Comparison of ENCODE assay signal across 18 cellular contexts in genomic region chr6:152195896-152196295, GRCh38.
DNase-seq lines count a peak whose midpoint lies in the region; ATAC-seq and TF ChIP-seq lines count a peak whose summit lies in the region.
"Had no signal": no experiment of that assay in that cellular context is flagged by ENCODE, and none has a peak within 500 bp of the region (broad histone marks: within the 10 kb centered on the region; RNA-seq: fewer than 3 reads in every experiment).

No MANE protein-coding gene starts in this region.

- no peak overlapping the region for H2AK5ac ChIP-seq in H9 (ENCODE audit: insufficient read length, low read length)

- H3K4me1 Mint-ChIP-seq in CD8-positive, alpha-beta memory T cell, result peaks cover 24 to 43% (median 33%) of the 10 kb centered on the region in 3 donors
- peaks cover 0 to 2% of the 10 kb centered on the region in 2 experiments; a peak in 2 of 4 replicates for H3K4me1 Mint-ChIP-seq in H9

- no peak overlapping the region for H2AFZ ChIP-seq in H9 (ENCODE audit: low read length)

- intact Hi-C loops in left lung (cut with DNase I), result no loop called here

- CTCF ChIA-PET in CD8-positive, alpha-beta memory T cell (lab: Charles Lee), result interaction anchor here (0.5 to 1.4 kb wide), 3 partner anchors 11 to 15 kb away, joined by 3 to 4 read pairs (median 3); no protein-coding TSS in a partner anchor

- H2BK12ac ChIP-seq in H9 (ENCODE audit: insufficient read length, low read depth, low read length), result no peak overlapping the region

- no peak overlapping the region for H4K91ac ChIP-seq in H9 (ENCODE audit: insufficient read length, low read depth, low read length)

- no peak overlapping the region for H3K27ac ChIP-seq in CD8-positive, alpha-beta memory T cell (ENCODE audit: low read depth, low read length)
- no peak overlapping the region for H3K27ac ChIP-seq in left lung
- H3K27ac ChIP-seq in H9 (ENCODE audit: insufficient read length, low read depth, low read length), result no peak overlapping the region
- H3K27ac ChIP-seq: 22Rv1, A549, C4-2B had no signal

- no peak overlapping the region for H2BK5ac ChIP-seq in H9 (ENCODE audit: insufficient read length, low read length)

- H3K9ac ChIP-seq in H9 (ENCODE audit: extremely low read depth, insufficient read length, low read length), result no peak overlapping the region

- no peak overlapping the region for H3K4ac ChIP-seq in H9 (ENCODE audit: low read depth, low read length)

- no peak overlapping the region for H3K4me3 Mint-ChIP-seq in CD8-positive, alpha-beta memory T cell
- no peak overlapping the region for H3K4me3 Mint-ChIP-seq in H9
- H3K4me3 Mint-ChIP-seq: CD4-positive, alpha-beta T cell had no signal

- peaks cover 8% of the 10 kb centered on the region for H3K4me1 ChIP-seq in CD8-positive, alpha-beta memory T cell (ENCODE audit: insufficient read depth, low read length)
- H3K4me1 ChIP-seq in left lung (no peaks in the 10 kb centered on the region), H9 (ENCODE audit: insufficient read depth, low read length) (no peaks in the 10 kb centered on the region)
- H3K4me1 ChIP-seq: A549 had no signal

- no peak overlapping the region for H3K18ac ChIP-seq in H9 (ENCODE audit: insufficient read length, low read depth, low read length)

- no peak overlapping the region for H4K5ac ChIP-seq in H9 (ENCODE audit: insufficient read length, low read depth, low read length)

- H3K79me1 ChIP-seq in H9 (ENCODE audit: insufficient read depth, low read depth, low read length, poor library complexity, severe bottlenecking), result no peaks in the 10 kb centered on the region

- H3K79me2 ChIP-seq in H9 (ENCODE audit: insufficient read depth, low read length), result no peaks in the 10 kb centered on the region

- peak; percentile 50 for DNase-seq in NCI-H2029 (lab: John Stamatoyannopoulos, UW)
- DNase-seq in NCI-H2029 treated with DMSO at 0.1 percent for 48 hours (lab: John Stamatoyannopoulos, UW), result no peak
- no peak for DNase-seq in CD8-positive, alpha-beta memory T cell
- no peak for DNase-seq in left lung
- DNase-seq in putamen (ENCODE audit: low spot score), result no peak
- no peak for DNase-seq in H9
- DNase-seq: CD4-positive, alpha-beta T cell; COR-L47; DMS 273 treated with DMSO at 0.1 percent for 48 hours; DMS53; DND-41; EL had no signal

- H3K56ac ChIP-seq in H9 (ENCODE audit: insufficient read length, low read depth, low read length), result no peak overlapping the region

- H2BK15ac ChIP-seq in H9 (ENCODE audit: low read depth, low read length), result no peak overlapping the region; the same call in 1 of the 2 replicates

- peaks cover 0 to 17% (median 6%) of the 10 kb centered on the region in 5 donors for H3K9me3 Mint-ChIP-seq in CD8-positive, alpha-beta memory T cell
- no peaks in the 10 kb centered on the region for H3K9me3 Mint-ChIP-seq in H9

- no peak overlapping the region; the same call in 1 of the 2 replicates for H3K14ac ChIP-seq in H9 (ENCODE audit: insufficient read depth, low read length)

- no peaks in the 10 kb centered on the region for H4K20me1 ChIP-seq in H9 (ENCODE audit: control insufficient read depth, insufficient read depth, insufficient read length)

- no peak overlapping the region for H2BK120ac ChIP-seq in H9 (ENCODE audit: low read depth, low read length, poor library complexity, severe bottlenecking)

- no peak overlapping the region for H2BK20ac ChIP-seq in H9 (ENCODE audit: low read depth, low read length, poor library complexity, severe bottlenecking)

- H3K9me3 ChIP-seq in CD8-positive, alpha-beta memory T cell (ENCODE audit: low read length), result no peaks in the 10 kb centered on the region
- H3K9me3 ChIP-seq in left lung (no peaks in the 10 kb centered on the region), H9 (ENCODE audit: control insufficient read depth, low read depth, low read length) (no peaks in the 10 kb centered on the region)
- H3K9me3 ChIP-seq: A549, HAP-1 had no signal

- peaks cover 45 to 71% (median 60%) of the 10 kb centered on the region in 3 donors for H3K36me3 Mint-ChIP-seq in CD8-positive, alpha-beta memory T cell
- peaks cover 0 to 2% (median 0%) of the 10 kb centered on the region in 3 experiments; a peak in 2 of 7 replicates for H3K36me3 Mint-ChIP-seq in H9 (ENCODE audit: insufficient read depth in 1 of 3, low read depth in 3 of 3)

- no CpG with 5 or more reads among the region's 5 CpGs for WGBS in H9 (ENCODE audit: extremely low coverage, insufficient read length, low lambda C conversion rate)

- no peak overlapping the region for H3K4me3 ChIP-seq in CD8-positive, alpha-beta memory T cell (ENCODE audit: low read length)
- no peak overlapping the region for H3K4me3 ChIP-seq in left lung
- H3K4me3 ChIP-seq: A549, GM12878, HAP-1 had no signal

- POLR2A ChIA-PET in CD8-positive, alpha-beta memory T cell (lab: Charles Lee), result no interaction called here

- no peak overlapping the region for H4K8ac ChIP-seq in H9 (replicated peaks; ENCODE audit: insufficient read length, low read depth, low read length)

- ATAC-seq in left lung (peak; percentile 83), HG03025 (IDR thresholded peaks at IDR 0.05; ENCODE audit: low FRiP score, unreplicated experiment) (no peak)
- ATAC-seq: A549, GM12878 had no signal

- H3K23ac ChIP-seq in H9 (ENCODE audit: insufficient read length, low read depth, low read length), result no peak overlapping the region

- H3K4me2 ChIP-seq in H9 (ENCODE audit: insufficient read depth, insufficient read length, low read length), result no peak overlapping the region
- H3K4me2 ChIP-seq: A549 had no signal

- H3T11ph ChIP-seq in H9 (ENCODE audit: low read length), result no peak overlapping the region

- no peaks in the 10 kb centered on the region for H3K23me2 ChIP-seq in H9 (ENCODE audit: insufficient read length, low read depth, low read length, poor library complexity, severe bottlenecking)

- TF ChIP-seq CTCF in left lung (IDR thresholded peaks at IDR 0.05) (no peak), H9 (conservative IDR thresholded peaks at IDR 0.05) (no peak)

- peaks cover 18% of the 10 kb centered on the region for H3K36me3 ChIP-seq in CD8-positive, alpha-beta memory T cell (ENCODE audit: insufficient read depth, low read length)
- H3K36me3 ChIP-seq in left lung, result peaks cover 0 to 61% of the 10 kb centered on the region in 2 donors
- H3K36me3 ChIP-seq: HAP-1 had no signal

- no peaks in the 10 kb centered on the region for H3K27me3 Mint-ChIP-seq in CD8-positive, alpha-beta memory T cell
- no peaks in the 10 kb centered on the region; the same call in none of the 2 replicates for H3K27me3 Mint-ChIP-seq in H9 (ENCODE audit: low read depth)
- H3K27me3 Mint-ChIP-seq: CD4-positive, alpha-beta T cell had no signal

- H3K27me3 ChIP-seq in CD8-positive, alpha-beta memory T cell (ENCODE audit: insufficient read depth, low read length, poor library complexity, severe bottlenecking), result no peaks in the 10 kb centered on the region
- H3K27me3 ChIP-seq in left lung (no peaks in the 10 kb centered on the region), H9 (ENCODE audit: insufficient read depth, low read length) (no peaks in the 10 kb centered on the region)

- H3K27ac Mint-ChIP-seq in CD8-positive, alpha-beta memory T cell, result peak overlapping the region in 5 of 8 donors; percentile 11 to 88 (median 61)
- no peak overlapping the region for H3K27ac Mint-ChIP-seq in H9
- H3K27ac Mint-ChIP-seq: CD4-positive, alpha-beta T cell had no signal

Comparison
In these comparisons a context has a peak if more than half of its experiments do, and no peak if none do; other contexts are left out.
1. H3K27ac Mint-ChIP-seq: peak in CD8-positive, alpha-beta memory T cell (5 of 8); none in H9 (0 of 3).